ENCODE assay signal across 8 cellular contexts in the genomic region with DNA sequence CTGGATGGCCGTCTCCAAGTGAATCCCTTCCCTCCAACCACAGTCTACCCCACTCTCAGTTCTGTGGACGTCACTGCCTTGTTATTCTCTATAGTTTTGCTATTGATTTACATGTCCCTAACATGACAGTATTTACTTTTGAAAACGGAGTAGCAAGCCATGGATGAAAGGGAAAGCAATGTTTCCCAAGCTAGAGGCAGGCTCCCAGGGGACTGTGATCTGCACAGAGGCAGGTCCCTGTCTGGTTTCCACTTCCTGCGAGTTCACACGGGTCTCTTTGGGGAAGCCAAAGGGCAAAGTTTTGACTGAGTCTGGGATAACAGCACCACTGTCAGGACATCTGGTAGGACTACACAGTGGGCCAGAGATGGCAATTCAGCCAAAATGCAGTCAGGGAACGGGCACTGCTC. TPM values are rescaled to one million over a fixed set of nuclear protein-coding genes. Genes with fewer than 3 reads are reported as not detected.
A peak's percentile ranks its signal among the peaks of the same experiment; 100 is the strongest.
DNase-seq lines count a peak whose midpoint lies in the region; ATAC-seq, FAIRE-seq and TF ChIP-seq lines count a peak whose summit lies in the region.

No MANE protein-coding gene starts in this region.

- peak; percentile 85 for ATAC-seq in GM21723 (IDR thresholded peaks at IDR 0.05; ENCODE audit: unreplicated experiment)
- ATAC-seq in CD8-positive, alpha-beta T cell, result no peak

- no peak for FAIRE-seq in kidney (lab: Jason Lieb, UNC)

- H4K20me1 ChIP-seq in Loucy (ENCODE audit: insufficient read depth, low read length, poor library complexity, severe bottlenecking), result no peaks in the 10 kb centered on the region

- intact Hi-C loops in kidney (cut with DNase I), result no loop called here
- intact Hi-C loops in CD8-positive, alpha-beta T cell (cut with DNase I, micrococcal nuclease), result no loop called here

- H3K9ac ChIP-seq in Loucy (ENCODE audit: low read depth, low read length, poor library complexity, severe bottlenecking) (no peak overlapping the region), kidney (ENCODE audit: low read length in 2 of 2) (no peak overlapping the region)

- H3K4me3 ChIP-seq in Loucy (ENCODE audit: low read length, poor library complexity, severe bottlenecking) (no peak overlapping the region), kidney (ENCODE audit: low read length in 2 of 2) (peak overlapping the region in 1 of 2 donors; percentile 2)
- H3K4me3 ChIP-seq in CD8-positive, alpha-beta T cell (ENCODE audit: low read depth, low read length), result no peak overlapping the region

- no peaks in the 10 kb centered on the region for H3K9me2 ChIP-seq in Loucy (replicated peaks; ENCODE audit: low read depth, low read length)

- POLR2A ChIA-PET in CD8-positive, alpha-beta T cell (lab: Charles Lee), result interaction anchor here (1.2 kb wide), 1 partner anchor 9 kb away, joined by 3 read pairs; no protein-coding TSS in a partner anchor

- CTCF ChIA-PET in CD8-positive, alpha-beta T cell (lab: Charles Lee), result no interaction called here

- in situ Hi-C loops in GM13976 (cut with MboI; ENCODE audit: low sequenced_read_pairs, unreplicated experiment), result loop anchor here (25.0 kb wide), 1 partner anchor 434 kb away; no protein-coding TSS in a partner anchor

- H3K4me1 Mint-ChIP-seq in CD8-positive, alpha-beta T cell (ENCODE audit: low read depth), result no peaks in the 10 kb centered on the region

- H3K27me3 Mint-ChIP-seq in CD8-positive, alpha-beta T cell (ENCODE audit: low read depth), result peaks cover 10% of the 10 kb centered on the region

- H3K27ac ChIP-seq in kidney (ENCODE audit: low read depth in 2 of 2, low read length in 2 of 2), result no peak overlapping the region
- no peak overlapping the region for H3K27ac ChIP-seq in CD8-positive, alpha-beta T cell (ENCODE audit: low read depth, low read length)

- H3K4me1 ChIP-seq in Loucy (ENCODE audit: insufficient read depth, low read length, poor library complexity, severe bottlenecking) (no peaks in the 10 kb centered on the region), kidney (ENCODE audit: control insufficient read depth in 1 of 2, insufficient read depth in 1 of 2, low read depth in 1 of 2, low read length in 2 of 2) (peaks cover 0 to 5% of the 10 kb centered on the region in 2 donors)
- H3K4me1 ChIP-seq in CD8-positive, alpha-beta T cell (ENCODE audit: insufficient read depth, low read length), result no peaks in the 10 kb centered on the region

- no peaks in the 10 kb centered on the region for H3F3A ChIP-seq in Loucy (ENCODE audit: low read depth)

- no peak overlapping the region for H2AFZ ChIP-seq in Loucy (ENCODE audit: low read length)

- H3K79me2 ChIP-seq in Loucy (ENCODE audit: insufficient read depth, low read length), result no peaks in the 10 kb centered on the region

- DNase-seq in GM13976 (ENCODE audit: low spot score) (peak; percentile 55), kidney (no peak), HCEC 1CT (no peak), NCI-H1105 (lab: John Stamatoyannopoulos, UW) (no peak)
- no peak for DNase-seq in stimulated activated CD4-positive, alpha-beta T cell treated with anti-CD3 and anti-CD28 coated beads, Interleukin-12 subunit alpha, Interleukin-12 subunit beta, amount 100 ng/mL, for 4 hours
- no peak for DNase-seq in CD8-positive, alpha-beta T cell

- H3K27me3 ChIP-seq in Loucy (ENCODE audit: insufficient read depth, low read length, poor library complexity, severe bottlenecking), result no peaks in the 10 kb centered on the region
- no peaks in the 10 kb centered on the region for H3K27me3 ChIP-seq in CD8-positive, alpha-beta T cell (ENCODE audit: insufficient read depth, low read length)

- no peaks in the 10 kb centered on the region for H3K9me3 ChIP-seq in Loucy (ENCODE audit: insufficient read depth, low read depth, low read length)
- no peaks in the 10 kb centered on the region for H3K9me3 ChIP-seq in kidney (ENCODE audit: control insufficient read depth in 1 of 2, low read length in 2 of 2)
- H3K9me3 ChIP-seq in CD8-positive, alpha-beta T cell (ENCODE audit: low read length), result no peaks in the 10 kb centered on the region

- H3K9me3 Mint-ChIP-seq in CD8-positive, alpha-beta T cell, result peaks cover 2% of the 10 kb centered on the region

- peak overlapping the region; percentile 28 for H3K4me2 ChIP-seq in Loucy (ENCODE audit: low read depth, low read length, poor library complexity, severe bottlenecking)

- TF ChIP-seq CTCF in GM13976 (IDR thresholded peaks at IDR 0.05; ENCODE audit: borderline replicate concordance, control extremely low read depth, extremely low read depth, insufficient read depth, missing control alignments) (no peak), Loucy (conservative IDR thresholded peaks at IDR 0.05; ENCODE audit: low read length) (no peak), kidney (IDR thresholded peaks at IDR 0.05; ENCODE audit: borderline replicate concordance, extremely low read depth, insufficient read depth) (peak; percentile 14)
- TF ChIP-seq CTCF in CD8-positive, alpha-beta T cell (IDR thresholded peaks at IDR 0.05), result no peak

- H3K36me3 ChIP-seq in Loucy (ENCODE audit: insufficient read depth, low read length) (no peaks in the 10 kb centered on the region), kidney (ENCODE audit: control insufficient read depth in 1 of 2, insufficient read depth in 2 of 2, low read length in 2 of 2) (no peaks in the 10 kb centered on the region)
- no peaks in the 10 kb centered on the region for H3K36me3 ChIP-seq in CD8-positive, alpha-beta T cell (ENCODE audit: insufficient read depth, low read length)

- no peak overlapping the region for H3K4me3 Mint-ChIP-seq in CD8-positive, alpha-beta T cell

- no peaks in the 10 kb centered on the region for H3K36me3 Mint-ChIP-seq in CD8-positive, alpha-beta T cell

- H3K27ac Mint-ChIP-seq in CD8-positive, alpha-beta T cell, result no peak overlapping the region

RNA-seq across cellular contexts. Expression of a gene that starts 12.7 kb away (rescaled TPM):
- not detected for total RNA-seq in kidney
- not detected for polyA plus RNA-seq in kidney (ENCODE audit: insufficient read depth, low read depth, low replicate concordance)
- under 1 TPM; 0.54 to 0.58 TPM for total RNA-seq in CD8-positive, alpha-beta T cell

RNA-seq across cellular contexts. Expression of a gene that starts 35.6 kb away (rescaled TPM):
- total RNA-seq in kidney, result 31.0 TPM
- 67.1 TPM for polyA plus RNA-seq in kidney (ENCODE audit: insufficient read depth, low read depth, low replicate concordance)
- total RNA-seq in CD8-positive, alpha-beta T cell, result 100 to 1,000 TPM; 116 to 119 TPM
